Comparison of ENCODE assay signal across 33 cellular contexts in the genomic region with DNA sequence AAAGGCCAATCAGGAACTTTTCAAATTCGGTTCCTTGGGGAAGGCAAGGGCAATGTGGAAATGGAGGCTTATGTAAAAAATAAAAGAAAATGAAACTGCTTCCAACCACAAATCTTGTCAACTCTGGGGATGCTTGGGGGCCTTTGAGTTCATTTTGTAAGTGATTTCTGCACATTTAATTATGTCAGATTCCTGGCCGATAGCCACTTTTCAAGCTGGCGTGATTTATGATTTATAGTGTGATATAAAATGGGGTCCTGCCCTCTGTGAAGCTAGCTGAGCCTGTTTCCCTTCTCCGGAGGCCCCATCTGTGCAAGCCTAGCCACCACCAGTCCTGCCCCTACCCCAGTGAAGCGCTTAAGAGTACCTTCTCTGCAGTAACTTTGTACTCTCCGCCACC. TPM values are rescaled to one million over a fixed set of nuclear protein-coding genes. Genes with fewer than 3 reads are reported as not detected.
"Had no signal": no experiment of that assay in that cellular context is flagged by ENCODE, and none has a peak within 500 bp of the region (broad histone marks: within the 10 kb centered on the region; RNA-seq: fewer than 3 reads in every experiment).

No MANE protein-coding gene starts in this region.

- ATAC-seq: effector memory CD8-positive, alpha-beta T cell; gastrocnemius medialis; mucosa of descending colon; natural killer cell treated with Interleukin-12 subunit alpha and Interleukin-12 subunit beta and Interleukin-15 and Interleukin-18, amount 100 ng/mL, for 72 hours; sciatic nerve; stimulated activated naive CD8-positive, alpha-beta T cell treated with anti-CD3 and anti-CD28 coated beads, Interleukin-15, Interleukin-2, amounts not matched to agents 100 U/mL and 50 U/mL, for 24 hours had no signal

- H3K4me3 Mint-ChIP-seq: effector memory CD8-positive, alpha-beta T cell; natural killer cell treated with Interleukin-12 subunit alpha and Interleukin-12 subunit beta and Interleukin-15 and Interleukin-18, amount 100 ng/mL, for 72 hours had no signal

- H3K4me1 ChIP-seq: gastrocnemius medialis, left ventricle myocardium inferior, testis had no signal

- H3K9me3 Mint-ChIP-seq: effector memory CD8-positive, alpha-beta T cell; natural killer cell treated with Interleukin-12 subunit alpha and Interleukin-12 subunit beta and Interleukin-15 and Interleukin-18, amount 100 ng/mL, for 72 hours had no signal

- H3K27me3 ChIP-seq: ovary, testis had no signal

- DNase-seq: activated CD4-positive, alpha-beta T cell treated with anti-CD3 and anti-CD28 coated beads for 48 hours; activated CD4-positive, alpha-beta T cell treated with anti-CD3 and anti-CD28 coated beads, Interleukin-2, amount 50 U/mL, for 48 hours; activated CD8-positive, alpha-beta memory T cell treated with anti-CD3 and anti-CD28 coated beads for 24 hours; activated gamma-delta T cell; activated naive CD4-positive, alpha-beta T cell treated with anti-CD3 and anti-CD28 coated beads, Interleukin-2, amount 50 U/mL, for 16 hours; activated T-cell treated with anti-CD3 and anti-CD28 coated beads, Interleukin-2, amount 50 U/mL, for 1 hour; amniotic stem cell; brain microvascular endothelial cell; dorsolateral prefrontal cortex; effector memory CD8-positive, alpha-beta T cell; erythroblast; gastrocnemius medialis; glutamatergic neuron; left ventricle myocardium inferior; mucosa of descending colon; ovary; stimulated activated CD4-positive, alpha-beta T cell treated with anti-CD3 and anti-CD28 coated beads, Interleukin-12 subunit alpha, Interleukin-12 subunit beta, amount 100 ng/mL, for 4 hours; stimulated activated CD4-positive, alpha-beta T cell treated with anti-CD3 and anti-CD28 coated beads, Interleukin-4, amount 100 ng/mL, for 1 hour; stimulated activated naive CD8-positive, alpha-beta T cell treated with anti-CD3 and anti-CD28 coated beads, Interleukin-15, Interleukin-2, amounts not matched to agents 100 U/mL and 50 U/mL, for 24 hours; testis; trophoblast cell had no signal

- H3K9me3 ChIP-seq: gastrocnemius medialis, left ventricle myocardium inferior, mucosa of descending colon, neutrophil, testis had no signal

- H3K27ac Mint-ChIP-seq: effector memory CD8-positive, alpha-beta T cell; natural killer cell treated with Interleukin-12 subunit alpha and Interleukin-12 subunit beta and Interleukin-15 and Interleukin-18, amount 100 ng/mL, for 72 hours; progenitor cell of endocrine pancreas had no signal

- H3K36me3 ChIP-seq: brain microvascular endothelial cell, gastrocnemius medialis, left ventricle myocardium inferior, neutrophil, ovary had no signal

- H3K27ac ChIP-seq: brain microvascular endothelial cell, coronary artery, dorsolateral prefrontal cortex, gastrocnemius medialis, left ventricle myocardium inferior, neutrophil, ovary, skin epidermis, testis had no signal

- H3K4me3 ChIP-seq: coronary artery, dorsolateral prefrontal cortex, gastrocnemius medialis, left ventricle myocardium inferior, lung, mucosa of descending colon, ovary, skin epidermis, testis had no signal

- H3K36me3 Mint-ChIP-seq: natural killer cell treated with Interleukin-12 subunit alpha and Interleukin-12 subunit beta and Interleukin-15 and Interleukin-18, amount 100 ng/mL, for 72 hours had no signal

RNA-seq across cellular contexts. Expression of a gene that starts 39.3 kb away (rescaled TPM):
- total RNA-seq: cardiac septum; cerebellum; gastrocnemius medialis; left ventricle myocardium inferior; mesenteric fat pad; mucosa of descending colon; myocyte; natural killer cell treated with Interleukin-12 subunit alpha and Interleukin-12 subunit beta and Interleukin-15 and Interleukin-18, amount 100 ng/mL, for 72 hours; ovary; progenitor cell of endocrine pancreas; renal cortical epithelial cell; sciatic nerve had no signal
